Comparison of ENCODE assay signal across 8 cellular contexts in genomic region chr17:77424585-77425344, GRCh38.
DNase-seq lines count a peak whose midpoint lies in the region; ATAC-seq, FAIRE-seq and TF ChIP-seq lines count a peak whose summit lies in the region.

No MANE protein-coding gene starts in this region.

- 29 to 56% (median 32%) methylated on average over 12 to 21 of the region's 21 CpGs for WGBS in spleen, 5 donors

- H3K9me3 ChIP-seq in kidney (ENCODE audit: control insufficient read depth in 1 of 2, low read length in 2 of 2) = no peaks in the 10 kb centered on the region
- H3K9me3 ChIP-seq in spleen = no peaks in the 10 kb centered on the region

- no peak overlapping the region for H3K4me3 ChIP-seq in kidney (ENCODE audit: low read length in 2 of 2)
- H3K4me3 ChIP-seq in spleen = peak overlapping the region in 1 of 8 donors; percentile 9

- H3K27ac ChIP-seq in kidney (ENCODE audit: low read depth in 2 of 2, low read length in 2 of 2) = peak overlapping the region; percentile 69 to 83
- H3K27ac ChIP-seq in spleen = peak overlapping the region; percentile 55 to 92 (median 78)

- no peak for TF ChIP-seq POLR2A in spleen (IDR thresholded peaks at IDR 0.05)
- no peak for TF ChIP-seq POLR2A in erythroblast (IDR thresholded peaks at IDR 0.05; ENCODE audit: low read length)

- ATAC-seq in esophagus mucosa (no peak), GM21825 (IDR thresholded peaks at IDR 0.05; ENCODE audit: unreplicated experiment) (no peak)

- no peaks in the 10 kb centered on the region for H3K27me3 ChIP-seq in spleen (replicated peaks in 1 of 7)

- H3K27me3 Mint-ChIP-seq in brain = no peaks in the 10 kb centered on the region

- H3K4me1 ChIP-seq in kidney (ENCODE audit: control insufficient read depth in 1 of 2, insufficient read depth in 1 of 2, low read depth in 1 of 2, low read length in 2 of 2) = peaks cover 43 to 77% of the 10 kb centered on the region in 2 donors
- H3K4me1 ChIP-seq in spleen = peaks cover 83 to 100% (median 95%) of the 10 kb centered on the region in 6 donors

- FAIRE-seq in kidney (lab: Jason Lieb, UNC) = no peak

- H3K36me3 Mint-ChIP-seq in brain = peaks cover 5% of the 10 kb centered on the region

- intact Hi-C loops in kidney (cut with DNase I) = no loop called here
- intact Hi-C loops in spleen (cut with DNase I; ENCODE audit: low total_unique reads) = loop anchor here (5.0 kb wide), 1 partner anchor 68 kb away; no protein-coding TSS in a partner anchor

- no peak overlapping the region for H3K4me3 Mint-ChIP-seq in brain

- peaks cover 86% of the 10 kb centered on the region for H3K4me1 Mint-ChIP-seq in brain

- H3K36me3 ChIP-seq in kidney (ENCODE audit: control insufficient read depth in 1 of 2, insufficient read depth in 2 of 2, low read length in 2 of 2) (no peaks in the 10 kb centered on the region), spleen (peaks cover 0 to 10% (median 0%) of the 10 kb centered on the region in 6 donors)

- no peak for TF ChIP-seq CTCF in brain (conservative IDR thresholded peaks at IDR 0.05)
- no peak for TF ChIP-seq CTCF in kidney (IDR thresholded peaks at IDR 0.05; ENCODE audit: borderline replicate concordance, extremely low read depth, insufficient read depth)
- no peak for TF ChIP-seq CTCF in spleen (IDR thresholded peaks at IDR 0.05 in 8 of 11, conservative IDR thresholded peaks at IDR 0.05 in 3 of 11)

- peak overlapping the region in 1 of 2 donors; percentile 47 for H3K9ac ChIP-seq in kidney (ENCODE audit: low read length in 2 of 2)

- no peaks in the 10 kb centered on the region for H3K9me3 Mint-ChIP-seq in brain

- DNase-seq in HCEC 1CT (peak; percentile 94), kidney (peak; percentile 98), spleen (peak; percentile 89), erythroblast (lab: John Stamatoyannopoulos, UW) (no peak)
- DNase-seq in stimulated activated CD4-positive, alpha-beta T cell treated with anti-CD3 and anti-CD28 coated beads, Interleukin-2, amount 100 ng/mL, for 48 hours = no peak

- H3K27ac Mint-ChIP-seq in brain = peak overlapping the region in 4 of 5 experiments; percentile 41 to 97 (median 66)

Comparison
In these comparisons a context has a peak if more than half of its experiments do, and no peak if none do; other contexts are left out.
1. DNase-seq: peak in HCEC 1CT (single experiment), kidney (single experiment) and spleen (single experiment); none in erythroblast (0 of 2) and stimulated activated CD4-positive, alpha-beta T cell treated with anti-CD3 and anti-CD28 coated beads, Interleukin-2, amount 100 ng/mL, for 48 hours (0 of 2).